In the genomic region with DNA sequence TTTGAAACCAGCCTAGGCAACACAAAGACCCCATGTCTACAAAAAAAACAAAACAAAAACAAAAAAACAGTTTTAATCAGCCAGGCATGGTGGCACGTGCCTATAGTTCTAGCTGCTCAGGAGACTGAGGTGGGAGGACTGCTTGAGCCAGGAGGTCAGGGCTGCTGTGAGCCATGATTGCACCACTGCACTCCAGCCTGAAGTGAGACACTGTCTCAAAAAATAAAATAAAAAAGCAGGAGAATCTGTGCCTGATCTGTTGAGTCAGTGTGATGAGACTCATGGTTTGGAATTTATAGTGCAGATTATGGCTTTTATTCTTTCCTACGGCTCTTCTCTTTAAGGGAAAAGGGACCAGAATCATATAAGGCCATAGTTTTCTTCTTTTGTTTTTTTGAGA, we compare ENCODE assay signal across 1 cellular context.
TF ChIP-seq lines count a peak whose summit lies in the region.

No MANE protein-coding gene starts in this region.

TF ChIP-seq in GM12878, 131 proteins besides CTCF, POLR2A, EP300 and RAD21:
- TF ChIP-seq ETV6 (conservative IDR thresholded peaks at IDR 0.05 in 1 of 2, IDR thresholded peaks at IDR 0.05 in 1 of 2; ENCODE audit: borderline replicate concordance in 1 of 2, low read depth in 1 of 2) = no peak
- TF ChIP-seq PAX8 (IDR thresholded peaks at IDR 0.05) = no peak
- no peak for TF ChIP-seq TCF7 (IDR thresholded peaks at IDR 0.05; ENCODE audit: borderline replicate concordance)
- no peak for TF ChIP-seq EED (IDR thresholded peaks at IDR 0.05; ENCODE audit: low read depth)
- TF ChIP-seq EGR1 (IDR thresholded peaks at IDR 0.05; ENCODE audit: borderline replicate concordance in 1 of 2, low read depth in 2 of 2, low read length in 2 of 2) = no peak
- TF ChIP-seq, protein P1, sequence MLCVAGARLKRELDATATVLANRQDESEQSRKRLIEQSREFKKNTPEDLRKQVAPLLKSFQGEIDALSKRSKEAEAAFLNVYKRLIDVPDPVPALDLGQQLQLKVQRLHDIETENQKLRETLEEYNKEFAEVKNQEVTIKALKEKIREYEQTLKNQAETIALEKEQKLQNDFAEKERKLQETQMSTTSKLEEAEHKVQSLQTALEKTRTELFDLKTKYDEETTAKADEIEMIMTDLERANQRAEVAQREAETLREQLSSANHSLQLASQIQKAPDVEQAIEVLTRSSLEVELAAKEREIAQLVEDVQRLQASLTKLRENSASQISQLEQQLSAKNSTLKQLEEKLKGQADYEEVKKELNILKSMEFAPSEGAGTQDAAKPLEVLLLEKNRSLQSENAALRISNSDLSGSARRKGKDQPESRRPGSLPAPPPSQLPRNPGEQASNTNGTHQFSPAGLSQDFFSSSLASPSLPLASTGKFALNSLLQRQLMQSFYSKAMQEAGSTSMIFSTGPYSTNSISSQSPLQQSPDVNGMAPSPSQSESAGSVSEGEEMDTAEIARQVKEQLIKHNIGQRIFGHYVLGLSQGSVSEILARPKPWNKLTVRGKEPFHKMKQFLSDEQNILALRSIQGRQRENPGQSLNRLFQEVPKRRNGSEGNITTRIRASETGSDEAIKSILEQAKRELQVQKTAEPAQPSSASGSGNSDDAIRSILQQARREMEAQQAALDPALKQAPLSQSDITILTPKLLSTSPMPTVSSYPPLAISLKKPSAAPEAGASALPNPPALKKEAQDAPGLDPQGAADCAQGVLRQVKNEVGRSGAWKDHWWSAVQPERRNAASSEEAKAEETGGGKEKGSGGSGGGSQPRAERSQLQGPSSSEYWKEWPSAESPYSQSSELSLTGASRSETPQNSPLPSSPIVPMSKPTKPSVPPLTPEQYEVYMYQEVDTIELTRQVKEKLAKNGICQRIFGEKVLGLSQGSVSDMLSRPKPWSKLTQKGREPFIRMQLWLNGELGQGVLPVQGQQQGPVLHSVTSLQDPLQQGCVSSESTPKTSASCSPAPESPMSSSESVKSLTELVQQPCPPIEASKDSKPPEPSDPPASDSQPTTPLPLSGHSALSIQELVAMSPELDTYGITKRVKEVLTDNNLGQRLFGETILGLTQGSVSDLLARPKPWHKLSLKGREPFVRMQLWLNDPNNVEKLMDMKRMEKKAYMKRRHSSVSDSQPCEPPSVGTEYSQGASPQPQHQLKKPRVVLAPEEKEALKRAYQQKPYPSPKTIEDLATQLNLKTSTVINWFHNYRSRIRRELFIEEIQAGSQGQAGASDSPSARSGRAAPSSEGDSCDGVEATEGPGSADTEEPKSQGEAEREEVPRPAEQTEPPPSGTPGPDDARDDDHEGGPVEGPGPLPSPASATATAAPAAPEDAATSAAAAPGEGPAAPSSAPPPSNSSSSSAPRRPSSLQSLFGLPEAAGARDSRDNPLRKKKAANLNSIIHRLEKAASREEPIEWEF (IDR thresholded peaks at IDR 0.05; ENCODE audit: insufficient replicate concordance, low read depth, low read length) = no peak
- TF ChIP-seq RB1 (IDR thresholded peaks at IDR 0.05; ENCODE audit: borderline replicate concordance) = no peak
- TF ChIP-seq, protein P2, sequence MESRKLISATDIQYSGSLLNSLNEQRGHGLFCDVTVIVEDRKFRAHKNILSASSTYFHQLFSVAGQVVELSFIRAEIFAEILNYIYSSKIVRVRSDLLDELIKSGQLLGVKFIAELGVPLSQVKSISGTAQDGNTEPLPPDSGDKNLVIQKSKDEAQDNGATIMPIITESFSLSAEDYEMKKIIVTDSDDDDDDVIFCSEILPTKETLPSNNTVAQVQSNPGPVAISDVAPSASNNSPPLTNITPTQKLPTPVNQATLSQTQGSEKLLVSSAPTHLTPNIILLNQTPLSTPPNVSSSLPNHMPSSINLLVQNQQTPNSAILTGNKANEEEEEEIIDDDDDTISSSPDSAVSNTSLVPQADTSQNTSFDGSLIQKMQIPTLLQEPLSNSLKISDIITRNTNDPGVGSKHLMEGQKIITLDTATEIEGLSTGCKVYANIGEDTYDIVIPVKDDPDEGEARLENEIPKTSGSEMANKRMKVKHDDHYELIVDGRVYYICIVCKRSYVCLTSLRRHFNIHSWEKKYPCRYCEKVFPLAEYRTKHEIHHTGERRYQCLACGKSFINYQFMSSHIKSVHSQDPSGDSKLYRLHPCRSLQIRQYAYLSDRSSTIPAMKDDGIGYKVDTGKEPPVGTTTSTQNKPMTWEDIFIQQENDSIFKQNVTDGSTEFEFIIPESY (IDR thresholded peaks at IDR 0.05) = no peak
- no peak for TF ChIP-seq BRCA1 (IDR thresholded peaks at IDR 0.05; ENCODE audit: low read depth, low read length)
- TF ChIP-seq IRF5 (IDR thresholded peaks at IDR 0.05; ENCODE audit: borderline replicate concordance) = no peak
- TF ChIP-seq CEBPB (IDR thresholded peaks at IDR 0.05; ENCODE audit: borderline replicate concordance in 1 of 2, low read depth in 2 of 2, low read length in 2 of 2) = no peak
- TF ChIP-seq IRF3 (IDR thresholded peaks at IDR 0.05) = no peak
- TF ChIP-seq SUPT20H (IDR thresholded peaks at IDR 0.05; ENCODE audit: borderline replicate concordance, control insufficient read depth, low read depth, low read length) = no peak
- no peak for TF ChIP-seq SIN3A (IDR thresholded peaks at IDR 0.05; ENCODE audit: low read depth, low read length)
- no peak for TF ChIP-seq MAX (IDR thresholded peaks at IDR 0.05; ENCODE audit: low read depth, low read length)
- no peak for TF ChIP-seq KDM1A (IDR thresholded peaks at IDR 0.05; ENCODE audit: borderline replicate concordance)
- no peak for TF ChIP-seq BMI1 (IDR thresholded peaks at IDR 0.05; ENCODE audit: borderline replicate concordance)
